In the genomic region with DNA sequence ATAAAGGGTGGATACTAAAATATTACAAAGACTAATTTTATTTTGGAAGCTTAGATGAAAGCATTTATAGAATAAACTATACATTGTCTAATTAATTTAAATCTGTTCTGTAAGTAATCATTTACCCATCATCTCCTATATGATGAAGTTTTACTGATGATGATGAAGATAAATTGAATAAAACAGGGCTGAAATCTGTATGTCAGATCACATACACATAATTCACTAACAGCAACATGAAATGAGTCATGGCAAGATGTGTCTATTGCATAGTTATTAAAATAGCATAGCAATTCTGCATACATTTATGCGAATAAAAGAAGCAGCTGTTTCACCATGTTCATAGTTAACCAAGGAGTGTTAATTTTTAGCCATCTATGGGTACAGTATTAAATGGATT, we compare ENCODE assay signal across 20 cellular contexts.
"Had no signal": no experiment of that assay in that cellular context is flagged by ENCODE, and none has a peak within 500 bp of the region (broad histone marks: within the 10 kb centered on the region; RNA-seq: fewer than 3 reads in every experiment).

No MANE protein-coding gene starts in this region.

- H3K27me3 ChIP-seq: dorsolateral prefrontal cortex, esophagus muscularis mucosa, foreskin keratinocyte, gastroesophageal sphincter, heart left ventricle, hepatocyte, left lung had no signal

- DNase-seq: dermis blood vessel endothelial cell; dorsolateral prefrontal cortex; effector CD4-positive, alpha-beta T cell; effector memory CD4-positive, alpha-beta T cell; foreskin keratinocyte; heart left ventricle; hypothalamus; immature natural killer cell; left cardiac atrium; left lung; left ventricle myocardium superior; lower lobe of right lung; mesenchymal stem cell; mucosa of descending colon; naive B cell; naive thymus-derived CD8-positive, alpha-beta T cell had no signal

- H3K4me3 ChIP-seq: coronary artery, dorsolateral prefrontal cortex, esophagus muscularis mucosa, gastroesophageal sphincter, heart left ventricle, hepatocyte, left lung, lower lobe of right lung, mucosa of descending colon had no signal

- H3K27ac ChIP-seq: coronary artery, dorsolateral prefrontal cortex, esophagus muscularis mucosa, foreskin keratinocyte, gastroesophageal sphincter, heart left ventricle, hepatocyte, left lung, lower lobe of right lung had no signal

- H3K4me1 ChIP-seq: esophagus muscularis mucosa, foreskin keratinocyte, gastroesophageal sphincter, heart left ventricle, left lung, lower lobe of right lung had no signal

- H2AFZ ChIP-seq: hepatocyte had no signal

- ATAC-seq: foreskin keratinocyte; gastroesophageal sphincter; heart left ventricle; left cardiac atrium; left lung; left ventricle myocardium superior; lower lobe of right lung; mucosa of descending colon; naive thymus-derived CD8-positive, alpha-beta T cell had no signal

- H3K9me3 ChIP-seq: esophagus muscularis mucosa, gastroesophageal sphincter, heart left ventricle, lower lobe of right lung, mucosa of descending colon had no signal

- H3K79me2 ChIP-seq: hepatocyte had no signal

- H3K4me2 ChIP-seq: hepatocyte had no signal

- H3K36me3 ChIP-seq: esophagus muscularis mucosa, gastroesophageal sphincter, heart left ventricle, left lung, lower lobe of right lung had no signal
